8 cellular contexts compared by ENCODE assay signal in genomic region chr1:73218995-73219546, GRCh38.
"Had no signal": no experiment of that assay in that cellular context is flagged by ENCODE, and none has a peak within 500 bp of the region (broad histone marks: within the 10 kb centered on the region; RNA-seq: fewer than 3 reads in every experiment).

No MANE protein-coding gene starts in this region.

- H3K4me2 ChIP-seq: GM23338 had no signal

- H3K9me3 ChIP-seq: HAP-1 had no signal

- ATAC-seq: GM23338, HCT116 had no signal

- H3K4me1 ChIP-seq: HAP-1 had no signal

- H2AFZ ChIP-seq: GM23248, GM23338 had no signal

- H3K4me3 ChIP-seq: GM23248, GM23338, HAP-1 had no signal

- H3K36me3 ChIP-seq: HAP-1 had no signal

- DNase-seq: GM23248, GOT3, H9, HCEC 1CT, HFFc6 had no signal

- H3K9ac ChIP-seq: GM23248 had no signal

- H3K27ac ChIP-seq: GM23248 had no signal
